2 cellular contexts compared by ENCODE assay signal in genomic region chr7:131723926-131724325, GRCh38.
TF ChIP-seq lines count a peak whose summit lies in the region.

No MANE protein-coding gene starts in this region.

TF ChIP-seq in SK-N-SH treated with all-trans-retinoic acid at 6 μM for 48 hours, 23 proteins besides CTCF, POLR2A, EP300 and RAD21 (continued from another document):
- TF ChIP-seq TSHZ2 (CRISPR knock-in tag; IDR thresholded peaks at IDR 0.05) (no peak), ESRRG (CRISPR knock-in tag; IDR thresholded peaks at IDR 0.05) (no peak), CREB5 (CRISPR knock-in tag; IDR thresholded peaks at IDR 0.05; ENCODE audit: low read depth) (no peak), PATZ1 (CRISPR knock-in tag; IDR thresholded peaks at IDR 0.05; ENCODE audit: borderline replicate concordance) (no peak)

TF ChIP-seq in SK-N-SH, 30 proteins besides CTCF, POLR2A, EP300 and RAD21 (continued from another document):
- TF ChIP-seq PBX3 (IDR thresholded peaks at IDR 0.05), result no peak
- TF ChIP-seq NFIC (IDR thresholded peaks at IDR 0.05; ENCODE audit: borderline replicate concordance), result no peak
- TF ChIP-seq GABPA (IDR thresholded peaks at IDR 0.05; ENCODE audit: low read depth), result no peak
- TF ChIP-seq FOXM1 (IDR thresholded peaks at IDR 0.05; ENCODE audit: low read depth), result no peak
- no peak for TF ChIP-seq GATA2 (CRISPR knock-in tag; IDR thresholded peaks at IDR 0.05)
- no peak for TF ChIP-seq RXRA (IDR thresholded peaks at IDR 0.05; ENCODE audit: borderline replicate concordance, low read depth)
- no peak for TF ChIP-seq YY1 (IDR thresholded peaks at IDR 0.05; ENCODE audit: low read depth)
